22 cellular contexts compared by ENCODE assay signal in genomic region chr4:39085891-39086290, GRCh38. TPM values are rescaled to one million over a fixed set of nuclear protein-coding genes. Genes with fewer than 3 reads are reported as not detected.
DNase-seq lines count a peak whose midpoint lies in the region; ATAC-seq lines count a peak whose summit lies in the region.
"Had no signal": no experiment of that assay in that cellular context is flagged by ENCODE, and none has a peak within 500 bp of the region (broad histone marks: within the 10 kb centered on the region; RNA-seq: fewer than 3 reads in every experiment).

No MANE protein-coding gene starts in this region.

- H3K4me1 Mint-ChIP-seq in T-helper 1 cell treated with Interleukin-12 subunit alpha and Interleukin-12 subunit beta and Interleukin-4 antibody, amounts not matched to agents 30 μg/mL and 1 μg/mL, for 36 hours (ENCODE audit: low read depth) = peaks cover 12% of the 10 kb centered on the region
- H3K4me1 Mint-ChIP-seq: central memory CD8-positive, alpha-beta T cell; immature natural killer cell had no signal

- H3K36me3 Mint-ChIP-seq in T-helper 1 cell treated with Interleukin-12 subunit alpha and Interleukin-12 subunit beta and Interleukin-4 antibody, amounts not matched to agents 30 μg/mL and 1 μg/mL, for 36 hours (ENCODE audit: low read depth) = peaks cover 38% of the 10 kb centered on the region

- H3K9me3 Mint-ChIP-seq in T-helper 1 cell treated with Interleukin-12 subunit alpha and Interleukin-12 subunit beta and Interleukin-4 antibody, amounts not matched to agents 30 μg/mL and 1 μg/mL, for 36 hours = no peaks in the 10 kb centered on the region
- H3K9me3 Mint-ChIP-seq: central memory CD8-positive, alpha-beta T cell; immature natural killer cell; naive B cell had no signal

- H3K4me3 Mint-ChIP-seq in T-helper 1 cell treated with Interleukin-12 subunit alpha and Interleukin-12 subunit beta and Interleukin-4 antibody, amounts not matched to agents 30 μg/mL and 1 μg/mL, for 36 hours = no peak overlapping the region
- H3K4me3 Mint-ChIP-seq: central memory CD8-positive, alpha-beta T cell; immature natural killer cell; naive B cell had no signal

- peak overlapping the region; percentile 17 for H3K27ac Mint-ChIP-seq in T-helper 1 cell treated with Interleukin-12 subunit alpha and Interleukin-12 subunit beta and Interleukin-4 antibody, amounts not matched to agents 30 μg/mL and 1 μg/mL, for 36 hours
- H3K27ac Mint-ChIP-seq: immature natural killer cell, naive B cell had no signal

- peak; percentile 75 for DNase-seq in GM04503 (ENCODE audit: low read depth)
- DNase-seq in fibroblast of peridontal ligament (ENCODE audit: extremely low read depth) = peak; percentile 74
- DNase-seq in HUDEP-2 (lab: John Stamatoyannopoulos, UW; ENCODE audit: unreplicated experiment in 76 of 76) = no peak
- DNase-seq in occipital lobe (lab: John Stamatoyannopoulos, UW) = no peak
- DNase-seq: activated CD4-positive, alpha-beta T cell treated with anti-CD3 and anti-CD28 coated beads for 1 hour; activated effector memory CD4-positive, alpha-beta T cell treated with Interleukin-2 at 50 U/mL for 16 hours; adrenal gland; DMS79; effector CD4-positive, alpha-beta T cell; H7; heart right ventricle; immature natural killer cell; naive B cell; NCI-H1417 treated with DMSO at 0.1 percent for 48 hours; NCI-H748 treated with DMSO at 0.1 percent for 48 hours; PC-9 had no signal

- no peaks in the 10 kb centered on the region for H3K27me3 Mint-ChIP-seq in T-helper 1 cell treated with Interleukin-12 subunit alpha and Interleukin-12 subunit beta and Interleukin-4 antibody, amounts not matched to agents 30 μg/mL and 1 μg/mL, for 36 hours (ENCODE audit: low read depth)
- H3K27me3 Mint-ChIP-seq: central memory CD8-positive, alpha-beta T cell; naive B cell had no signal

- no peak for ATAC-seq in HG02610 (IDR thresholded peaks at IDR 0.05; ENCODE audit: unreplicated experiment)
- no peak for ATAC-seq in HG03342 (IDR thresholded peaks at IDR 0.05; ENCODE audit: unreplicated experiment)
- ATAC-seq: esophagus mucosa, heart right ventricle had no signal

RNA-seq across cellular contexts. Expression of gene KLHL5, which starts 23.9 kb away (rescaled TPM):
- 67.1 TPM for total RNA-seq in occipital lobe

RNA-seq across cellular contexts. Expression of gene TMEM156, which starts 53.7 kb away (rescaled TPM):
- total RNA-seq in occipital lobe = 0.31 TPM
- total RNA-seq: H7, SK-MEL-5 had no signal

Comparison
In these comparisons a context has a peak if more than half of its experiments do, and no peak if none do; other contexts are left out.
1. DNase-seq: peak in GM04503 (single experiment) and fibroblast of peridontal ligament (single experiment); none in HUDEP-2 (0 of 76) and occipital lobe (single experiment).